Comparison of ENCODE assay signal across 8 cellular contexts in genomic region chr11:63919267-63920125, GRCh38. TPM values are rescaled to one million over a fixed set of nuclear protein-coding genes. Genes with fewer than 3 reads are reported as not detected.
DNase-seq lines count a peak whose midpoint lies in the region; ATAC-seq and TF ChIP-seq lines count a peak whose summit lies in the region.

No MANE protein-coding gene starts in this region.

- H4K8ac ChIP-seq in mesenchymal stem cell (ENCODE audit: low read length) = peak overlapping the region; percentile 98

- H3K36me3 ChIP-seq in mesenchymal stem cell (ENCODE audit: control insufficient read depth in 1 of 2, insufficient read depth in 2 of 2, low read depth in 1 of 2, low read length in 2 of 2) = peaks cover 0 to 7% of the 10 kb centered on the region in 2 experiments
- H3K36me3 ChIP-seq in urinary bladder (ENCODE audit: insufficient read depth) = no peaks in the 10 kb centered on the region

- H2BK5ac ChIP-seq in mesenchymal stem cell (ENCODE audit: low read depth, low read length, poor library complexity, severe bottlenecking) = no peak overlapping the region

- H2AFZ ChIP-seq in mesenchymal stem cell (ENCODE audit: low read depth, low read length) = peak overlapping the region; percentile 65

- CTCF ChIA-PET in HEK293T (lab: Yijun Ruan, JAX) = no interaction called here

- POLR2A ChIA-PET in HEK293T (lab: Yijun Ruan, JAX) = interaction anchor here (1.2 to 1.6 kb wide), 2 partner anchors 56 to 266 kb away, joined by 3 read pairs; partner anchors contain the start of gene STIP1

- H2BK120ac ChIP-seq in mesenchymal stem cell (ENCODE audit: low read depth, low read length) = peak overlapping the region; percentile 44

- peak overlapping the region; percentile 73 for H3K9ac ChIP-seq in mesenchymal stem cell (ENCODE audit: low read length)

- peak overlapping the region; percentile 87 to 93 for H3K18ac ChIP-seq in mesenchymal stem cell (ENCODE audit: low read depth in 1 of 2, low read length in 2 of 2)

- H2BK12ac ChIP-seq in mesenchymal stem cell (ENCODE audit: low read length in 2 of 2) = peak overlapping the region; percentile 28 to 72

- no peaks in the 10 kb centered on the region for H3K79me1 ChIP-seq in mesenchymal stem cell (replicated peaks; ENCODE audit: low read length, poor library complexity, severe bottlenecking)

- peak overlapping the region in 1 of 2 experiments; percentile 55 for H3K4me3 ChIP-seq in mesenchymal stem cell (ENCODE audit: insufficient read depth in 1 of 2, low read depth in 1 of 2, low read length in 2 of 2)
- peak overlapping the region; percentile 1 for H3K4me3 ChIP-seq in urinary bladder (ENCODE audit: low read depth, low read length)

- H2AK5ac ChIP-seq in mesenchymal stem cell (ENCODE audit: low read length, severe bottlenecking) = peak overlapping the region; percentile 78

- peaks cover 55% of the 10 kb centered on the region for H3K4me1 ChIP-seq in mesenchymal stem cell (ENCODE audit: control insufficient read depth, insufficient read depth, low read depth, low read length)
- H3K4me1 ChIP-seq in urinary bladder (ENCODE audit: insufficient read depth) = no peaks in the 10 kb centered on the region

- ATAC-seq in HG03520 (IDR thresholded peaks at IDR 0.05; ENCODE audit: unreplicated experiment) = no peak
- no peak for ATAC-seq in HG03378 (IDR thresholded peaks at IDR 0.05; ENCODE audit: unreplicated experiment)

- peak overlapping the region; percentile 66 to 75 for H3K4ac ChIP-seq in mesenchymal stem cell (ENCODE audit: low read depth in 1 of 2, low read length in 2 of 2)

- H2BK15ac ChIP-seq in mesenchymal stem cell (ENCODE audit: low read depth, poor library complexity, severe bottlenecking) = peak overlapping the region; percentile 96

- H3K23ac ChIP-seq in mesenchymal stem cell (ENCODE audit: low read length in 2 of 2) = no peak overlapping the region

- no peaks in the 10 kb centered on the region for H3K9me3 ChIP-seq in mesenchymal stem cell (ENCODE audit: control insufficient read depth, low read length)

- peak overlapping the region; percentile 48 for H3K4me2 ChIP-seq in mesenchymal stem cell (ENCODE audit: low read length, poor library complexity, severe bottlenecking)

- peak overlapping the region; percentile 96 for H4K91ac ChIP-seq in mesenchymal stem cell (ENCODE audit: low read length)

- WGBS in mesenchymal stem cell = 22% methylated on average over 27 of the region's 41 CpGs
- WGBS in urinary bladder = 15% methylated on average over 41 of the region's 41 CpGs

- peaks cover 10 to 22% of the 10 kb centered on the region in 2 experiments for H3K27me3 ChIP-seq in mesenchymal stem cell (ENCODE audit: control insufficient read depth in 1 of 2, insufficient read depth in 1 of 2, low read length in 2 of 2)

- H3K27ac ChIP-seq in caudate nucleus (ENCODE audit: low read depth, low read length) (peak overlapping the region; percentile 86), mesenchymal stem cell (ENCODE audit: low read length, poor library complexity, severe bottlenecking) (peak overlapping the region; percentile 59), urinary bladder (ENCODE audit: low read depth) (no peak overlapping the region)

- peak; percentile 27 to 45 for DNase-seq in NOMO-1 (lab: John Stamatoyannopoulos, UW; ENCODE audit: unreplicated experiment in 2 of 2)
- no peak for DNase-seq in NOMO-1 treated with DMSO at 0.1 percent for 48 hours (lab: John Stamatoyannopoulos, UW; ENCODE audit: unreplicated experiment)
- DNase-seq in caudate nucleus (lab: John Stamatoyannopoulos, UW) = peak in 42 of 61 donors; percentile 29 to 76 (median 53)
- DNase-seq in mesenchymal stem cell = peak; percentile 49
- no peak for DNase-seq in HEK293T (ENCODE audit: extremely low spot score)

- peak overlapping the region in 1 of 2 experiments; percentile 9 for H3K14ac ChIP-seq in mesenchymal stem cell (ENCODE audit: low read length in 2 of 2)

TF ChIP-seq in HEK293T, 16 proteins besides CTCF, POLR2A, EP300 and RAD21:
- TF ChIP-seq TARDBP (IDR thresholded peaks at IDR 0.05) (no peak), ELF4 (IDR thresholded peaks at IDR 0.05) (no peak), LEF1 (IDR thresholded peaks at IDR 0.05; ENCODE audit: borderline replicate concordance) (no peak), SUZ12 (IDR thresholded peaks at IDR 0.05) (no peak), FOXA1 (IDR thresholded peaks at IDR 0.05) (no peak)

RNA-seq across cellular contexts. Expression of gene RCOR2, which starts 2.5 kb away (rescaled TPM):
- polyA plus RNA-seq in mesenchymal stem cell (2013, experiment 1 of 2) = 5.2 TPM
- polyA plus RNA-seq in mesenchymal stem cell (2013, experiment 2 of 2) = 4.7 TPM
- 1.9 TPM for total RNA-seq in urinary bladder
- polyA plus RNA-seq in urinary bladder = 2.0 TPM

RNA-seq across cellular contexts. Expression of gene NAA40, which starts 19.3 kb away (rescaled TPM):
- 12.1 TPM for polyA plus RNA-seq in mesenchymal stem cell (2013, experiment 1 of 2)
- polyA plus RNA-seq in mesenchymal stem cell (2013, experiment 2 of 2) = 11.4 TPM
- total RNA-seq in urinary bladder = 13.6 TPM
- polyA plus RNA-seq in urinary bladder = 8.2 TPM

RNA-seq across cellular contexts. Expression of gene COX8A, which starts 54.9 kb away (rescaled TPM):
- 504 TPM for polyA plus RNA-seq in mesenchymal stem cell (2013, experiment 1 of 2)
- polyA plus RNA-seq in mesenchymal stem cell (2013, experiment 2 of 2) = 497 TPM
- total RNA-seq in urinary bladder = 255 TPM
- polyA plus RNA-seq in urinary bladder = 851 TPM

Comparison
In these comparisons a context has a peak if more than half of its experiments do, and no peak if none do; other contexts are left out.
1. DNase-seq: peak in NOMO-1 (2 of 2), caudate nucleus (42 of 61) and mesenchymal stem cell (single experiment); none in NOMO-1 treated with DMSO at 0.1 percent for 48 hours (single experiment) and HEK293T (single experiment).